Comparison of ENCODE assay signal across 8 cellular contexts in genomic region chrX:13254076-13254785, GRCh38.
A peak's percentile ranks its signal among the peaks of the same experiment; 100 is the strongest.
DNase-seq lines count a peak whose midpoint lies in the region; ATAC-seq, FAIRE-seq and TF ChIP-seq lines count a peak whose summit lies in the region.

No MANE protein-coding gene starts in this region.

- peak; percentile 18 for FAIRE-seq in HepG2 (lab: Jason Lieb, UNC)

- no peaks in the 10 kb centered on the region for H3K36me3 ChIP-seq in HepG2 (replicated peaks in 1 of 2; ENCODE audit: control insufficient read depth in 1 of 2, insufficient read depth in 2 of 2, low read length in 2 of 2)

- H3K9ac ChIP-seq in HepG2 (ENCODE audit: insufficient read depth, low read depth, low read length): no peak overlapping the region

- TF ChIP-seq RAD21 in HepG2 (CRISPR knock-in tag; IDR thresholded peaks at IDR 0.05): no peak

- BruUV-seq in HepG2 (replicated peaks; lab: Mats Ljungman, UMichigan): no TSS peak

- H4K20me1 ChIP-seq in HepG2 (ENCODE audit: insufficient read depth, low read length): no peaks in the 10 kb centered on the region

- intact Hi-C loops in HepG2 (cut with micrococcal nuclease; ENCODE audit: unreplicated experiment): no loop called here

- no peak overlapping the region for H3K27ac ChIP-seq in HepG2 (ENCODE audit: extremely low read length, insufficient read depth, low read length)

- no peaks in the 10 kb centered on the region for H3K79me2 ChIP-seq in HepG2 (ENCODE audit: insufficient read depth, low read length)

- ATAC-seq in GM18498 (IDR thresholded peaks at IDR 0.05; ENCODE audit: unreplicated experiment): peak; percentile 55
- ATAC-seq in HG03196 (IDR thresholded peaks at IDR 0.05; ENCODE audit: unreplicated experiment): peak; percentile 44
- ATAC-seq in HepG2: peak; percentile 78
- ATAC-seq in HG02884 (IDR thresholded peaks at IDR 0.05; ENCODE audit: unreplicated experiment): no peak

- TF ChIP-seq POLR2A in HepG2 (IDR thresholded peaks at IDR 0.05; ENCODE audit: insufficient read depth in 1 of 2, low read depth in 2 of 2, low read length in 2 of 2): no peak

- no peaks in the 10 kb centered on the region; the same call in 1 of the 2 replicates for H3K4me1 ChIP-seq in HepG2 (ENCODE audit: insufficient read depth, low read length)

- TF ChIP-seq CTCF in HepG2 (CRISPR knock-in tag; IDR thresholded peaks at IDR 0.05): peak; percentile 28; the same call in 1 of the 2 replicates

- DNase-seq in ACHN (peak; percentile 1), SKM-1 treated with dmso at 0.1 percent for 144 hours (lab: John Stamatoyannopoulos, UW; ENCODE audit: unreplicated experiment) (peak; percentile 16), HepG2 (ENCODE audit: low spot score) (peak; percentile 8), NCI-H2196 treated with DMSO at 0.1 percent for 48 hours (lab: John Stamatoyannopoulos, UW; ENCODE audit: unreplicated experiment) (no peak)
- no peak for DNase-seq in activated CD4-positive, alpha-beta T cell treated with anti-CD3 and anti-CD28 coated beads, Interleukin-2, amount 50 U/mL, for 4 hours

- no peak overlapping the region for H2AFZ ChIP-seq in HepG2 (ENCODE audit: low read length)

- no peak for TF ChIP-seq EP300 in HepG2 (IDR thresholded peaks at IDR 0.05; ENCODE audit: low read depth in 2 of 2, low read length in 2 of 2)
- no peak for TF ChIP-seq EP300 in HepG2 (CRISPR knock-in tag; IDR thresholded peaks at IDR 0.05; ENCODE audit: borderline replicate concordance)

- H3K9me3 ChIP-seq in HepG2 (ENCODE audit: low read length): no peaks in the 10 kb centered on the region

- POLR2A ChIA-PET in HepG2 (lab: Yijun Ruan, JAX): no interaction called here

- no peak overlapping the region for H3K4me3 ChIP-seq in HepG2 (replicated peaks in 1 of 3; ENCODE audit: insufficient read depth in 1 of 3, low read depth in 2 of 3, low read length in 3 of 3)

- CTCF ChIA-PET in HepG2 (lab: Yijun Ruan, JAX; ENCODE audit: low intra/inter-chr PET ratio, low total read pairs): no interaction called here

- no peak overlapping the region for H3K4me2 ChIP-seq in HepG2 (ENCODE audit: low read depth, low read length)

- 20% methylated on average over 5 of the region's 5 CpGs for WGBS in HepG2 (ENCODE audit: low lambda C conversion rate)

- in situ Hi-C loops in ACHN (cut with HindIII; ENCODE audit: low pct_ligation_motif_present, low pct_unique_long_range_greater_than_20kb, low sequenced_read_pairs): no loop called here
- in situ Hi-C loops in HepG2 (cut with HindIII; ENCODE audit: extremely low pct_ligation_motif_present, low pct_unique_long_range_greater_than_20kb): no loop called here

- no peaks in the 10 kb centered on the region for H3K27me3 ChIP-seq in HepG2 (ENCODE audit: control insufficient read depth in 1 of 2, insufficient read depth in 2 of 2, low read length in 2 of 2)

TF ChIP-seq in HepG2, 621 proteins besides CTCF, POLR2A, EP300 and RAD21:
- no peak for TF ChIP-seq ZNF362 (CRISPR knock-in tag; IDR thresholded peaks at IDR 0.05; ENCODE audit: borderline replicate concordance)
- TF ChIP-seq ZNF34 (CRISPR knock-in tag; IDR thresholded peaks at IDR 0.05; ENCODE audit: borderline replicate concordance): no peak
- TF ChIP-seq MAFK (conservative IDR thresholded peaks at IDR 0.05 in 1 of 2, IDR thresholded peaks at IDR 0.05 in 1 of 2; ENCODE audit: low read length in 2 of 2): 0 out of 4 replicates have a peak, but pooled peaks of 1 of the 2 experiments have one; percentile 27
- TF ChIP-seq NFE2 (CRISPR knock-in tag; IDR thresholded peaks at IDR 0.05): 0 out of 2 replicates have a peak, but pooled peaks have one; percentile 43
- TF ChIP-seq FOSL2 (CRISPR knock-in tag; IDR thresholded peaks at IDR 0.05): peak; percentile 69
- TF ChIP-seq NFE2L2 (IDR thresholded peaks at IDR 0.05; ENCODE audit: low read length): peak; percentile 79; the same call in 1 of the 2 replicates

Comparison
In these comparisons a context has a peak if more than half of its experiments do, and no peak if none do; other contexts are left out.
1. DNase-seq: peak in ACHN (single experiment), SKM-1 treated with dmso at 0.1 percent for 144 hours (single experiment) and HepG2 (single experiment); none in NCI-H2196 treated with DMSO at 0.1 percent for 48 hours (single experiment) and activated CD4-positive, alpha-beta T cell treated with anti-CD3 and anti-CD28 coated beads, Interleukin-2, amount 50 U/mL, for 4 hours (0 of 2).